ENCODE assay signal across 32 cellular contexts in genomic region chr16:57681950-57682728, GRCh38. TPM values are rescaled to one million over a fixed set of nuclear protein-coding genes. Genes with fewer than 3 reads are reported as not detected.
"Had no signal": no experiment of that assay in that cellular context is flagged by ENCODE, and none has a peak within 500 bp of the region (broad histone marks: within the 10 kb centered on the region; RNA-seq: fewer than 3 reads in every experiment).

No MANE protein-coding gene starts in this region.

- H3K27me3 ChIP-seq: ascending aorta, body of pancreas had no signal

- H3K4me3 Mint-ChIP-seq: activated B cell treated with CpG ODN at 0.5 μM for 24 hours; activated CD4-positive, alpha-beta memory T cell treated with anti-CD3 and anti-CD28 coated beads, Interleukin-2, amount 10 ng/mL, durations not matched to agents 7 days and 5 days; activated CD4-positive, alpha-beta T cell treated with anti-CD3 and anti-CD28 coated beads, Interleukin-2, amount 10 ng/mL, durations not matched to agents 24 days and 14 days; activated naive CD4-positive, alpha-beta T cell treated with anti-CD3 and anti-CD28 coated beads, Interleukin-2, amount 10 ng/mL, durations not matched to agents 7 days and 5 days; activated naive CD8-positive, alpha-beta T cell treated with anti-CD3 and anti-CD28 coated beads, Interleukin-2, amount 50 U/mL, for 24 hours; activated T-helper 17 cell treated with anti-CD3 and anti-CD28 coated beads, Interleukin-2, amount 50 U/mL, for 72 hours; T-cell had no signal

- H3K4me1 Mint-ChIP-seq: activated B cell treated with CpG ODN at 0.5 μM for 24 hours; activated CD4-positive, alpha-beta memory T cell treated with anti-CD3 and anti-CD28 coated beads, Interleukin-2, amount 10 ng/mL, durations not matched to agents 7 days and 5 days; activated naive CD8-positive, alpha-beta T cell treated with anti-CD3 and anti-CD28 coated beads, Interleukin-2, amount 50 U/mL, for 24 hours; activated T-helper 17 cell treated with anti-CD3 and anti-CD28 coated beads, Interleukin-2, amount 50 U/mL, for 72 hours had no signal

- H3K36me3 Mint-ChIP-seq: activated naive CD4-positive, alpha-beta T cell treated with anti-CD3 and anti-CD28 coated beads, Interleukin-2, amount 10 ng/mL, durations not matched to agents 7 days and 5 days; T-cell had no signal

- DNase-seq: activated B cell treated with CpG ODN at 0.5 μM for 24 hours; activated CD4-positive, alpha-beta memory T cell treated with anti-CD3 and anti-CD28 coated beads, Interleukin-2, amount 10 ng/mL, durations not matched to agents 7 days and 5 days; activated CD4-positive, alpha-beta T cell treated with anti-CD3 and anti-CD28 coated beads for 1 hour; activated CD4-positive, alpha-beta T cell treated with anti-CD3 and anti-CD28 coated beads, Interleukin-2, amount 10 ng/mL, durations not matched to agents 24 days and 14 days; activated gamma-delta T cell treated with Interleukin-2 at 50 U/mL for 16 hours; activated naive CD4-positive, alpha-beta T cell treated with anti-CD3 and anti-CD28 coated beads, Interleukin-2, amount 10 ng/mL, durations not matched to agents 7 days and 5 days; activated naive CD8-positive, alpha-beta T cell treated with anti-CD3 and anti-CD28 coated beads, Interleukin-2, amount 50 U/mL, for 24 hours; activated T-cell treated with anti-CD3 and anti-CD28 coated beads for 4 hours; activated T-cell treated with anti-CD3 and anti-CD28 coated beads, Interleukin-2, amount 50 U/mL, for 48 hours; amniotic stem cell; central memory CD4-positive, alpha-beta T cell; Kasumi-1; KBM-7; NCI-H1048; NCI-H146; NCI-H187 treated with DMSO at 0.1 percent for 48 hours; NCI-H2171; NCI-H2227 treated with DMSO at 0.1 percent for 48 hours; NCI-H510A; NCI-H526 treated with DMSO at 0.1 percent for 48 hours; NCI-H82; T-cell; T-helper 2 cell; T1000 had no signal

- H3K27ac Mint-ChIP-seq: activated B cell treated with CpG ODN at 0.5 μM for 24 hours; activated CD4-positive, alpha-beta memory T cell treated with anti-CD3 and anti-CD28 coated beads, Interleukin-2, amount 10 ng/mL, durations not matched to agents 7 days and 5 days; activated CD4-positive, alpha-beta T cell treated with anti-CD3 and anti-CD28 coated beads, Interleukin-2, amount 10 ng/mL, durations not matched to agents 24 days and 14 days; activated naive CD4-positive, alpha-beta T cell treated with anti-CD3 and anti-CD28 coated beads, Interleukin-2, amount 10 ng/mL, durations not matched to agents 7 days and 5 days; activated naive CD8-positive, alpha-beta T cell treated with anti-CD3 and anti-CD28 coated beads, Interleukin-2, amount 50 U/mL, for 24 hours; activated T-helper 17 cell treated with anti-CD3 and anti-CD28 coated beads, Interleukin-2, amount 50 U/mL, for 72 hours; T-cell had no signal

- H3K9me3 ChIP-seq: ascending aorta, body of pancreas had no signal

- H3K4me1 ChIP-seq: ascending aorta had no signal

- H3K36me3 ChIP-seq: ascending aorta had no signal

- H3K9me3 Mint-ChIP-seq: activated B cell treated with CpG ODN at 0.5 μM for 24 hours; activated CD4-positive, alpha-beta memory T cell treated with anti-CD3 and anti-CD28 coated beads, Interleukin-2, amount 10 ng/mL, durations not matched to agents 7 days and 5 days; activated CD4-positive, alpha-beta T cell treated with anti-CD3 and anti-CD28 coated beads, Interleukin-2, amount 10 ng/mL, durations not matched to agents 24 days and 14 days; activated naive CD4-positive, alpha-beta T cell treated with anti-CD3 and anti-CD28 coated beads, Interleukin-2, amount 10 ng/mL, durations not matched to agents 7 days and 5 days; activated naive CD8-positive, alpha-beta T cell treated with anti-CD3 and anti-CD28 coated beads, Interleukin-2, amount 50 U/mL, for 24 hours; activated T-helper 17 cell treated with anti-CD3 and anti-CD28 coated beads, Interleukin-2, amount 50 U/mL, for 72 hours; T-cell had no signal

- H3K27ac ChIP-seq: ascending aorta, SK-N-MC had no signal

- H3K27me3 Mint-ChIP-seq: activated B cell treated with CpG ODN at 0.5 μM for 24 hours; activated CD4-positive, alpha-beta memory T cell treated with anti-CD3 and anti-CD28 coated beads, Interleukin-2, amount 10 ng/mL, durations not matched to agents 7 days and 5 days; activated naive CD8-positive, alpha-beta T cell treated with anti-CD3 and anti-CD28 coated beads, Interleukin-2, amount 50 U/mL, for 24 hours; activated T-helper 17 cell treated with anti-CD3 and anti-CD28 coated beads, Interleukin-2, amount 50 U/mL, for 72 hours; T-cell had no signal

- H3K4me3 ChIP-seq: ascending aorta, body of pancreas, SK-N-MC had no signal

RNA-seq across cellular contexts. Expression of gene DRC7, which starts 12.5 kb away (rescaled TPM):
- total RNA-seq: activated B cell treated with CpG ODN at 0.5 μM for 24 hours; activated CD4-positive, alpha-beta memory T cell treated with anti-CD3 and anti-CD28 coated beads, Interleukin-2, amount 10 ng/mL, durations not matched to agents 7 days and 5 days; activated CD4-positive, alpha-beta T cell treated with anti-CD3 and anti-CD28 coated beads, Interleukin-2, amount 10 ng/mL, durations not matched to agents 24 days and 14 days; activated CD8-positive, alpha-beta memory T cell treated with anti-CD3 and anti-CD28 coated beads for 36 hours; activated T-helper 17 cell treated with anti-CD3 and anti-CD28 coated beads, Interleukin-2, amount 50 U/mL, for 72 hours; ascending aorta; bronchial epithelial cell; RPMI7951; T-cell had no signal

RNA-seq across cellular contexts. Expression of gene ADGRG3, which starts 14.0 kb away (rescaled TPM):
- total RNA-seq: activated B cell treated with CpG ODN at 0.5 μM for 24 hours; activated CD4-positive, alpha-beta memory T cell treated with anti-CD3 and anti-CD28 coated beads, Interleukin-2, amount 10 ng/mL, durations not matched to agents 7 days and 5 days; activated CD4-positive, alpha-beta T cell treated with anti-CD3 and anti-CD28 coated beads, Interleukin-2, amount 10 ng/mL, durations not matched to agents 24 days and 14 days; activated CD8-positive, alpha-beta memory T cell treated with anti-CD3 and anti-CD28 coated beads for 36 hours; activated T-helper 17 cell treated with anti-CD3 and anti-CD28 coated beads, Interleukin-2, amount 50 U/mL, for 72 hours; ascending aorta; bronchial epithelial cell; OCI-LY7; RPMI7951 had no signal

RNA-seq across cellular contexts. Expression of gene ADGRG1, which starts 53.7 kb away (rescaled TPM):
- total RNA-seq: OCI-LY7 had no signal
